1 cellular context compared by ENCODE assay signal in genomic region chr10:18071591-18071990, GRCh38.
TF ChIP-seq lines count a peak whose summit lies in the region.

No MANE protein-coding gene starts in this region.

TF ChIP-seq in A549, 52 proteins besides CTCF, POLR2A, EP300 and RAD21 (continued from another document):
- TF ChIP-seq, protein P1, sequence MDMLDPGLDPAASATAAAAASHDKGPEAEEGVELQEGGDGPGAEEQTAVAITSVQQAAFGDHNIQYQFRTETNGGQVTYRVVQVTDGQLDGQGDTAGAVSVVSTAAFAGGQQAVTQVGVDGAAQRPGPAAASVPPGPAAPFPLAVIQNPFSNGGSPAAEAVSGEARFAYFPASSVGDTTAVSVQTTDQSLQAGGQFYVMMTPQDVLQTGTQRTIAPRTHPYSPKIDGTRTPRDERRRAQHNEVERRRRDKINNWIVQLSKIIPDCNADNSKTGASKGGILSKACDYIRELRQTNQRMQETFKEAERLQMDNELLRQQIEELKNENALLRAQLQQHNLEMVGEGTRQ (IDR thresholded peaks at IDR 0.05): no peak
- no peak for TF ChIP-seq HOXA7 (CRISPR knock-in tag; IDR thresholded peaks at IDR 0.05)
